8 cellular contexts compared by ENCODE assay signal in genomic region chr14:20469890-20470858, GRCh38. TPM values are rescaled to one million over a fixed set of nuclear protein-coding genes. Genes with fewer than 3 reads are reported as not detected.
DNase-seq lines count a peak whose midpoint lies in the region; ATAC-seq and TF ChIP-seq lines count a peak whose summit lies in the region.

No MANE protein-coding gene starts in this region.

- no peaks in the 10 kb centered on the region for H3K27me3 Mint-ChIP-seq in activated CD4-positive, alpha-beta memory T cell treated with anti-CD3 and anti-CD28 coated beads for 36 hours
- H3K27me3 Mint-ChIP-seq in mesothelial cell of epicardium (ENCODE audit: low read depth): no peaks in the 10 kb centered on the region

- no peaks in the 10 kb centered on the region for H3K27me3 ChIP-seq in endocrine pancreas (ENCODE audit: control insufficient read depth, insufficient read depth, low read length)

- no peaks in the 10 kb centered on the region for H3K4me1 ChIP-seq in endocrine pancreas (ENCODE audit: control insufficient read depth, insufficient read depth, low read length)

- peak; percentile 19 for ATAC-seq in GM18519 (IDR thresholded peaks at IDR 0.05; ENCODE audit: low FRiP score, unreplicated experiment)
- ATAC-seq in HG03064 (IDR thresholded peaks at IDR 0.05; ENCODE audit: low read depth, unreplicated experiment): peak; percentile 35
- ATAC-seq in stimulated activated effector memory CD8-positive, alpha-beta T cell treated with anti-CD3 and anti-CD28 coated beads, Interleukin-12 subunit alpha, Interleukin-12 subunit beta, amount 100 ng/mL, for 72 hours: peak; percentile 87

- CTCF ChIA-PET in activated CD4-positive, alpha-beta memory T cell treated with anti-CD3 and anti-CD28 coated beads for 36 hours (lab: Charles Lee): interaction anchor here (0.6 to 2.3 kb wide), 9 partner anchors 9 to 138 kb away, joined by 3 to 12 read pairs (median 4); partner anchors contain the start of genes APEX1, OSGEP, PARP2 and PIP4P1

- H3K4me3 Mint-ChIP-seq in activated CD4-positive, alpha-beta memory T cell treated with anti-CD3 and anti-CD28 coated beads for 36 hours: peak overlapping the region; percentile 89
- H3K4me3 Mint-ChIP-seq in mesothelial cell of epicardium: peak overlapping the region; percentile 91
- H3K4me3 Mint-ChIP-seq in stimulated activated effector memory CD8-positive, alpha-beta T cell treated with anti-CD3 and anti-CD28 coated beads, Interleukin-12 subunit alpha, Interleukin-12 subunit beta, amount 100 ng/mL, for 72 hours: peak overlapping the region; percentile 98

- peaks cover 47% of the 10 kb centered on the region for H3K4me1 Mint-ChIP-seq in activated CD4-positive, alpha-beta memory T cell treated with anti-CD3 and anti-CD28 coated beads for 36 hours (ENCODE audit: low read depth)
- H3K4me1 Mint-ChIP-seq in mesothelial cell of epicardium: peaks cover 16% of the 10 kb centered on the region
- H3K4me1 Mint-ChIP-seq in stimulated activated effector memory CD8-positive, alpha-beta T cell treated with anti-CD3 and anti-CD28 coated beads, Interleukin-12 subunit alpha, Interleukin-12 subunit beta, amount 100 ng/mL, for 72 hours: peaks cover 56% of the 10 kb centered on the region

- POLR2A ChIA-PET in activated CD4-positive, alpha-beta memory T cell treated with anti-CD3 and anti-CD28 coated beads for 36 hours (lab: Charles Lee): interaction anchor here (0.7 to 5.0 kb wide), 16 partner anchors 8 to 143 kb away, joined by 3 to 66 read pairs (median 5); partner anchors contain the start of genes APEX1, CCNB1IP1, OSGEP and PARP2

- TF ChIP-seq CTCF in mesothelial cell of epicardium (IDR thresholded peaks at IDR 0.05; ENCODE audit: unreplicated experiment): no peak

- no peaks in the 10 kb centered on the region for H3K9me3 ChIP-seq in endocrine pancreas (ENCODE audit: control insufficient read depth, low read length)

- H3K4me3 ChIP-seq in endocrine pancreas (ENCODE audit: control insufficient read depth, insufficient read depth, low read length): peak overlapping the region; percentile 77

- intact Hi-C loops in activated CD4-positive, alpha-beta memory T cell treated with anti-CD3 and anti-CD28 coated beads for 36 hours (cut with micrococcal nuclease): loop anchor here (1.0 to 2.0 kb wide), 11 partner anchors 7 to 212 kb away; partner anchors contain the start of genes APEX1, CCNB1IP1, PARP2 and PIP4P1

- H3K36me3 Mint-ChIP-seq in activated CD4-positive, alpha-beta memory T cell treated with anti-CD3 and anti-CD28 coated beads for 36 hours: peaks cover 49% of the 10 kb centered on the region
- H3K36me3 Mint-ChIP-seq in mesothelial cell of epicardium: peaks cover 7% of the 10 kb centered on the region
- peaks cover 65% of the 10 kb centered on the region for H3K36me3 Mint-ChIP-seq in stimulated activated effector memory CD8-positive, alpha-beta T cell treated with anti-CD3 and anti-CD28 coated beads, Interleukin-12 subunit alpha, Interleukin-12 subunit beta, amount 100 ng/mL, for 72 hours

- no peaks in the 10 kb centered on the region for H3K36me3 ChIP-seq in endocrine pancreas (ENCODE audit: control insufficient read depth, insufficient read depth, low read length)

- H3K9me3 Mint-ChIP-seq in activated CD4-positive, alpha-beta memory T cell treated with anti-CD3 and anti-CD28 coated beads for 36 hours: no peaks in the 10 kb centered on the region
- no peaks in the 10 kb centered on the region for H3K9me3 Mint-ChIP-seq in mesothelial cell of epicardium
- H3K9me3 Mint-ChIP-seq in stimulated activated effector memory CD8-positive, alpha-beta T cell treated with anti-CD3 and anti-CD28 coated beads, Interleukin-12 subunit alpha, Interleukin-12 subunit beta, amount 100 ng/mL, for 72 hours: no peaks in the 10 kb centered on the region

- DNase-seq in A172 (ENCODE audit: low spot score): peak; percentile 63
- peak; percentile 33 for DNase-seq in NCI-H446 treated with DMSO at 0.1 percent for 48 hours (lab: John Stamatoyannopoulos, UW)
- peak; percentile 83 for DNase-seq in activated CD4-positive, alpha-beta memory T cell treated with anti-CD3 and anti-CD28 coated beads for 36 hours
- DNase-seq in mesothelial cell of epicardium (ENCODE audit: low spot score in 2 of 2, unreplicated experiment in 2 of 2): no peak
- DNase-seq in stimulated activated effector memory CD8-positive, alpha-beta T cell treated with anti-CD3 and anti-CD28 coated beads, Interleukin-12 subunit alpha, Interleukin-12 subunit beta, amount 100 ng/mL, for 72 hours (ENCODE audit: low spot score in 2 of 2): peak; percentile 38 to 81

- H3K27ac Mint-ChIP-seq in activated CD4-positive, alpha-beta memory T cell treated with anti-CD3 and anti-CD28 coated beads for 36 hours: peak overlapping the region; percentile 99
- H3K27ac Mint-ChIP-seq in mesothelial cell of epicardium: peak overlapping the region; percentile 88
- peak overlapping the region; percentile 99 for H3K27ac Mint-ChIP-seq in stimulated activated effector memory CD8-positive, alpha-beta T cell treated with anti-CD3 and anti-CD28 coated beads, Interleukin-12 subunit alpha, Interleukin-12 subunit beta, amount 100 ng/mL, for 72 hours

- peak overlapping the region; percentile 69 for H3K9ac ChIP-seq in endocrine pancreas (ENCODE audit: control insufficient read depth, insufficient read depth, low read length)

RNA-seq across cellular contexts. Expression of gene PNP, which starts 1.0 kb away (rescaled TPM):
- total RNA-seq in A172 (2014; rRNA removed; shearing (Covaris generic)): 41.8 and 43.5 TPM in 2 replicates
- 100 to 1,000 TPM; 178 to 179 TPM for total RNA-seq in activated CD4-positive, alpha-beta memory T cell treated with anti-CD3 and anti-CD28 coated beads for 36 hours
- total RNA-seq in mesothelial cell of epicardium: 10.3 to 11.3 TPM (median 10.4 TPM) in 3 replicates

RNA-seq across cellular contexts. Expression of gene PIP4P1, which starts 8.9 kb away (rescaled TPM):
- 13.5 and 18.7 TPM in 2 replicates for total RNA-seq in A172 (2014; rRNA removed; shearing (Covaris generic))
- total RNA-seq in activated CD4-positive, alpha-beta memory T cell treated with anti-CD3 and anti-CD28 coated beads for 36 hours: 10 to 100 TPM; 31.1 to 35.2 TPM
- total RNA-seq in mesothelial cell of epicardium: 32.3 to 37.5 TPM (median 33.7 TPM) in 3 replicates

RNA-seq across cellular contexts. Expression of gene APEX1, which starts 15.1 kb away (rescaled TPM):
- total RNA-seq in A172 (2014; rRNA removed; shearing (Covaris generic)): 96.7 and 99.1 TPM in 2 replicates
- 100 to 1,000 TPM; 186 to 193 TPM for total RNA-seq in activated CD4-positive, alpha-beta memory T cell treated with anti-CD3 and anti-CD28 coated beads for 36 hours
- total RNA-seq in mesothelial cell of epicardium: 283 to 304 TPM (median 299 TPM) in 3 replicates

RNA-seq across cellular contexts. Expression of gene OSGEP, which starts 15.6 kb away (rescaled TPM):
- 33.2 and 54.4 TPM in 2 replicates for total RNA-seq in A172 (2014; rRNA removed; shearing (Covaris generic))
- 10 to 100 TPM; 39.2 to 41.0 TPM for total RNA-seq in activated CD4-positive, alpha-beta memory T cell treated with anti-CD3 and anti-CD28 coated beads for 36 hours
- total RNA-seq in mesothelial cell of epicardium: 67.0 to 72.9 TPM (median 69.7 TPM) in 3 replicates

RNA-seq across cellular contexts. Expression of gene KLHL33, which starts 34.2 kb away (rescaled TPM):
- total RNA-seq in A172 (2014; rRNA removed; shearing (Covaris generic)): not detected in 2 replicates
- total RNA-seq in activated CD4-positive, alpha-beta memory T cell treated with anti-CD3 and anti-CD28 coated beads for 36 hours: under 1 TPM in 1 of 2 experiments, not detected in 1; 0.12 TPM
- 0.11 to 0.16 TPM (median 0.13 TPM) in 3 replicates for total RNA-seq in mesothelial cell of epicardium

Comparison
In these comparisons a context has a peak if more than half of its experiments do, and no peak if none do; other contexts are left out.
1. DNase-seq: peak in A172 (single experiment), NCI-H446 treated with DMSO at 0.1 percent for 48 hours (single experiment), activated CD4-positive, alpha-beta memory T cell treated with anti-CD3 and anti-CD28 coated beads for 36 hours (single experiment) and stimulated activated effector memory CD8-positive, alpha-beta T cell treated with anti-CD3 and anti-CD28 coated beads, Interleukin-12 subunit alpha, Interleukin-12 subunit beta, amount 100 ng/mL, for 72 hours (2 of 2); none in mesothelial cell of epicardium (0 of 2).
2. ATAC-seq: peak in every context shown above with its lines; median percentile 87 in stimulated activated effector memory CD8-positive, alpha-beta T cell treated with anti-CD3 and anti-CD28 coated beads, Interleukin-12 subunit alpha, Interleukin-12 subunit beta, amount 100 ng/mL, for 72 hours; 35 in HG03064; 19 in GM18519.
3. Peak in every context shown above with its lines, with median percentiles within 50 percentile points of each other: H3K27ac Mint-ChIP-seq and H3K4me3 Mint-ChIP-seq.